Comparison of ENCODE assay signal across 1 cellular context in the genomic region with DNA sequence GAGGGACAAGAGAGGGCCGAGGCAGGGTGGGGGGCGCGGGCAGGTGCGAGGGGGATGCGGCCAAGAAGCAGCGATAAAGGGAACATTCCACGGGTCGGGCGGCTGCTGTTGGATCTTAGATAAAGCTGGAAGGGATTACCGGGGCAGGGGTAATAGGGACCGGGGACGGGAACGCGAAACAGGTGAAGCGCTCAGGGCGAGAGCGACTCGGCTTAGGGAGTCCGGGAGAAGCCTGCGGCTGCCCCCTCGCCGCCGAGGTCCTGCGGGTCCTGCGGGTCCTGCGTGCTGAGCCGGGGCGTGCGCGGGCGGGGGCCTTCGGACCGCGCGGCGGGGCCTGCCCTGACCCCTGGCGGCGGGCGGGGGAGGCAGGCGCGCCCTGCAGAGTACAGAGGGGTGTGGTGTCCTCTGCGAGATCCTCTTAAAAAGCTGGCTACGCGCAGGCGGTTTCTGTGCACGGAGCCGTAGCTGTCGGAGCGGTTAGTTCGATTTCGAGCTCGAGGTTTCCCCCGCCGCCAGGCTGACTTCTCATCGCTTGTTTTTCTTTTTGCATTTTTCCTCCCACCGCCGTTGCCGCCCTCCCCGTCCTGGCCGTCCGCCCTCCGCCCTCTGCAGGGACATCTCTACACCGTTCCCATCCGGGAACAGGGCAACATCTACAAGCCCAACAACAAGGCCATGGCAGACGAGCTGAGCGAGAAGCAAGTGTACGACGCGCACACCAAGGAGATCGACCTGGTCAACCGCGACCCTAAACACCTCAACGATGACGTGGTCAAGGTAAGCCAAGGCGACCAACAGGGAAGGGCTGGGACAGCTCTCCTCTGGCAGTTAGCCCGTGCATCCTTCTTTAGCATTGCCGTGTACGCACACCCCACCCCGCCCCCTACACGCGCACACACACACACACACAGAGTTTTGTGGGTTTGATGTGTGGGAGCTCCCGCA.
TF ChIP-seq lines count a peak whose summit lies in the region.

No MANE protein-coding gene starts in this region.

TF ChIP-seq in GM12878, 131 proteins besides CTCF, POLR2A, EP300 and RAD21 (continued from another document and continues in another):
- TF ChIP-seq, protein P1, sequence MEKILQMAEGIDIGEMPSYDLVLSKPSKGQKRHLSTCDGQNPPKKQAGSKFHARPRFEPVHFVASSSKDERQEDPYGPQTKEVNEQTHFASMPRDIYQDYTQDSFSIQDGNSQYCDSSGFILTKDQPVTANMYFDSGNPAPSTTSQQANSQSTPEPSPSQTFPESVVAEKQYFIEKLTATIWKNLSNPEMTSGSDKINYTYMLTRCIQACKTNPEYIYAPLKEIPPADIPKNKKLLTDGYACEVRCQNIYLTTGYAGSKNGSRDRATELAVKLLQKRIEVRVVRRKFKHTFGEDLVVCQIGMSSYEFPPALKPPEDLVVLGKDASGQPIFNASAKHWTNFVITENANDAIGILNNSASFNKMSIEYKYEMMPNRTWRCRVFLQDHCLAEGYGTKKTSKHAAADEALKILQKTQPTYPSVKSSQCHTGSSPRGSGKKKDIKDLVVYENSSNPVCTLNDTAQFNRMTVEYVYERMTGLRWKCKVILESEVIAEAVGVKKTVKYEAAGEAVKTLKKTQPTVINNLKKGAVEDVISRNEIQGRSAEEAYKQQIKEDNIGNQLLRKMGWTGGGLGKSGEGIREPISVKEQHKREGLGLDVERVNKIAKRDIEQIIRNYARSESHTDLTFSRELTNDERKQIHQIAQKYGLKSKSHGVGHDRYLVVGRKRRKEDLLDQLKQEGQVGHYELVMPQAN (conservative IDR thresholded peaks at IDR 0.05) = peak; percentile 36
- TF ChIP-seq, protein P2, sequence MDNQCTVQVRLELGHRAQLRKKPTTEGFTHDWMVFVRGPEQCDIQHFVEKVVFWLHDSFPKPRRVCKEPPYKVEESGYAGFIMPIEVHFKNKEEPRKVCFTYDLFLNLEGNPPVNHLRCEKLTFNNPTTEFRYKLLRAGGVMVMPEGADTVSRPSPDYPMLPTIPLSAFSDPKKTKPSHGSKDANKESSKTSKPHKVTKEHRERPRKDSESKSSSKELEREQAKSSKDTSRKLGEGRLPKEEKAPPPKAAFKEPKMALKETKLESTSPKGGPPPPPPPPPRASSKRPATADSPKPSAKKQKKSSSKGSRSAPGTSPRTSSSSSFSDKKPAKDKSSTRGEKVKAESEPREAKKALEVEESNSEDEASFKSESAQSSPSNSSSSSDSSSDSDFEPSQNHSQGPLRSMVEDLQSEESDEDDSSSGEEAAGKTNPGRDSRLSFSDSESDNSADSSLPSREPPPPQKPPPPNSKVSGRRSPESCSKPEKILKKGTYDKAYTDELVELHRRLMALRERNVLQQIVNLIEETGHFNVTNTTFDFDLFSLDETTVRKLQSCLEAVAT (IDR thresholded peaks at IDR 0.05) = no peak
- TF ChIP-seq NR2C1 (IDR thresholded peaks at IDR 0.05) = peak; percentile 40; the same call in 1 of the 2 replicates
- 0 out of 2 replicates have a peak, but pooled peaks have one; percentile 32 for TF ChIP-seq STAT1 (conservative IDR thresholded peaks at IDR 0.05)
- TF ChIP-seq, protein P3, sequence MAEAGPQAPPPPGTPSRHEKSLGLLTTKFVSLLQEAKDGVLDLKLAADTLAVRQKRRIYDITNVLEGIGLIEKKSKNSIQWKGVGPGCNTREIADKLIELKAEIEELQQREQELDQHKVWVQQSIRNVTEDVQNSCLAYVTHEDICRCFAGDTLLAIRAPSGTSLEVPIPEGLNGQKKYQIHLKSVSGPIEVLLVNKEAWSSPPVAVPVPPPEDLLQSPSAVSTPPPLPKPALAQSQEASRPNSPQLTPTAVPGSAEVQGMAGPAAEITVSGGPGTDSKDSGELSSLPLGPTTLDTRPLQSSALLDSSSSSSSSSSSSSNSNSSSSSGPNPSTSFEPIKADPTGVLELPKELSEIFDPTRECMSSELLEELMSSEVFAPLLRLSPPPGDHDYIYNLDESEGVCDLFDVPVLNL (IDR thresholded peaks at IDR 0.05; ENCODE audit: low read depth, low read length) = no peak
- no peak for TF ChIP-seq SUPT20H (IDR thresholded peaks at IDR 0.05; ENCODE audit: borderline replicate concordance, control insufficient read depth, low read depth, low read length)
- no peak for TF ChIP-seq PAX8 (IDR thresholded peaks at IDR 0.05)
- no peak for TF ChIP-seq NR2C2 (IDR thresholded peaks at IDR 0.05; ENCODE audit: borderline replicate concordance, control insufficient read depth, insufficient read length, low read depth)
- TF ChIP-seq SMARCA5 (IDR thresholded peaks at IDR 0.05) = peak; percentile 83; the same call in 1 of the 2 replicates
- TF ChIP-seq HCFC1 (IDR thresholded peaks at IDR 0.05; ENCODE audit: low read length) = no peak
- TF ChIP-seq IKZF1 (conservative IDR thresholded peaks at IDR 0.05) = peak; percentile 66
- peak; percentile 56; the same call in 1 of the 2 replicates for TF ChIP-seq DPF2 (IDR thresholded peaks at IDR 0.05)
- no peak for TF ChIP-seq ETV6 (conservative IDR thresholded peaks at IDR 0.05 in 1 of 2, IDR thresholded peaks at IDR 0.05 in 1 of 2; ENCODE audit: borderline replicate concordance in 1 of 2, low read depth in 1 of 2)
- TF ChIP-seq ZNF217 (IDR thresholded peaks at IDR 0.05) = 0 out of 2 replicates have a peak, but pooled peaks have one; percentile 21
- TF ChIP-seq BMI1 (IDR thresholded peaks at IDR 0.05; ENCODE audit: borderline replicate concordance) = no peak
- no peak for TF ChIP-seq IKZF2 (IDR thresholded peaks at IDR 0.05)
- peak; percentile 71; the same call in 1 of the 2 replicates for TF ChIP-seq GATAD2B (conservative IDR thresholded peaks at IDR 0.05; ENCODE audit: low read depth)
- TF ChIP-seq, protein P4, sequence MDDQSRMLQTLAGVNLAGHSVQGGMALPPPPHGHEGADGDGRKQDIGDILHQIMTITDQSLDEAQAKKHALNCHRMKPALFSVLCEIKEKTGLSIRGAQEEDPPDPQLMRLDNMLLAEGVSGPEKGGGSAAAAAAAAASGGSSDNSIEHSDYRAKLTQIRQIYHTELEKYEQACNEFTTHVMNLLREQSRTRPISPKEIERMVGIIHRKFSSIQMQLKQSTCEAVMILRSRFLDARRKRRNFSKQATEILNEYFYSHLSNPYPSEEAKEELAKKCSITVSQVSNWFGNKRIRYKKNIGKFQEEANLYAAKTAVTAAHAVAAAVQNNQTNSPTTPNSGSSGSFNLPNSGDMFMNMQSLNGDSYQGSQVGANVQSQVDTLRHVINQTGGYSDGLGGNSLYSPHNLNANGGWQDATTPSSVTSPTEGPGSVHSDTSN (IDR thresholded peaks at IDR 0.05; ENCODE audit: insufficient replicate concordance, low read depth, low read length) = no peak
- TF ChIP-seq SMC3 (IDR thresholded peaks at IDR 0.05; ENCODE audit: borderline replicate concordance, low read length) = peak; percentile 38; the same call in 1 of the 2 replicates
- TF ChIP-seq HDAC2 (IDR thresholded peaks at IDR 0.05) = no peak
- peak; percentile 85 for TF ChIP-seq RB1 (IDR thresholded peaks at IDR 0.05; ENCODE audit: borderline replicate concordance)
- no peak for TF ChIP-seq CHD4 (IDR thresholded peaks at IDR 0.05)
- TF ChIP-seq NFIC (IDR thresholded peaks at IDR 0.05; ENCODE audit: low read depth, low read length) = no peak
- TF ChIP-seq ESRRA (IDR thresholded peaks at IDR 0.05; ENCODE audit: low read length) = no peak
- TF ChIP-seq, protein P5, sequence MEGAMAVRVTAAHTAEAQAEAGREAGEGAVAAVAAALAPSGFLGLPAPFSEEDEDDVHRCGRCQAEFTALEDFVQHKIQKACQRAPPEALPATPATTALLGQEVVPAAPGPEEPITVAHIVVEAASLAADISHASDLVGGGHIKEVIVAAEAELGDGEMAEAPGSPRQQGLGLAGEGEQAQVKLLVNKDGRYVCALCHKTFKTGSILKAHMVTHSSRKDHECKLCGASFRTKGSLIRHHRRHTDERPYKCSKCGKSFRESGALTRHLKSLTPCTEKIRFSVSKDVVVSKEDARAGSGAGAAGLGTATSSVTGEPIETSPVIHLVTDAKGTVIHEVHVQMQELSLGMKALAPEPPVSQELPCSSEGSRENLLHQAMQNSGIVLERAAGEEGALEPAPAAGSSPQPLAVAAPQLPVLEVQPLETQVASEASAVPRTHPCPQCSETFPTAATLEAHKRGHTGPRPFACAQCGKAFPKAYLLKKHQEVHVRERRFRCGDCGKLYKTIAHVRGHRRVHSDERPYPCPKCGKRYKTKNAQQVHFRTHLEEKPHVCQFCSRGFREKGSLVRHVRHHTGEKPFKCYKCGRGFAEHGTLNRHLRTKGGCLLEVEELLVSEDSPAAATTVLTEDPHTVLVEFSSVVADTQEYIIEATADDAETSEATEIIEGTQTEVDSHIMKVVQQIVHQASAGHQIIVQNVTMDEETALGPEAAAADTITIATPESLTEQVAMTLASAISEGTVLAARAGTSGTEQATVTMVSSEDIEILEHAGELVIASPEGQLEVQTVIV (IDR thresholded peaks at IDR 0.05; ENCODE audit: borderline replicate concordance, partially characterized antibody) = no peak
- TF ChIP-seq, protein P6, sequence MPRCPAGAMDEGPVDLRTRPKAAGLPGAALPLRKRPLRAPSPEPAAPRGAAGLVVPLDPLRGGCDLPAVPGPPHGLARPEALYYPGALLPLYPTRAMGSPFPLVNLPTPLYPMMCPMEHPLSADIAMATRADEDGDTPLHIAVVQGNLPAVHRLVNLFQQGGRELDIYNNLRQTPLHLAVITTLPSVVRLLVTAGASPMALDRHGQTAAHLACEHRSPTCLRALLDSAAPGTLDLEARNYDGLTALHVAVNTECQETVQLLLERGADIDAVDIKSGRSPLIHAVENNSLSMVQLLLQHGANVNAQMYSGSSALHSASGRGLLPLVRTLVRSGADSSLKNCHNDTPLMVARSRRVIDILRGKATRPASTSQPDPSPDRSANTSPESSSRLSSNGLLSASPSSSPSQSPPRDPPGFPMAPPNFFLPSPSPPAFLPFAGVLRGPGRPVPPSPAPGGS (IDR thresholded peaks at IDR 0.05; ENCODE audit: borderline replicate concordance, insufficient read depth, low read depth, low read length, poor library complexity, severe bottlenecking) = no peak
- TF ChIP-seq, protein P7, sequence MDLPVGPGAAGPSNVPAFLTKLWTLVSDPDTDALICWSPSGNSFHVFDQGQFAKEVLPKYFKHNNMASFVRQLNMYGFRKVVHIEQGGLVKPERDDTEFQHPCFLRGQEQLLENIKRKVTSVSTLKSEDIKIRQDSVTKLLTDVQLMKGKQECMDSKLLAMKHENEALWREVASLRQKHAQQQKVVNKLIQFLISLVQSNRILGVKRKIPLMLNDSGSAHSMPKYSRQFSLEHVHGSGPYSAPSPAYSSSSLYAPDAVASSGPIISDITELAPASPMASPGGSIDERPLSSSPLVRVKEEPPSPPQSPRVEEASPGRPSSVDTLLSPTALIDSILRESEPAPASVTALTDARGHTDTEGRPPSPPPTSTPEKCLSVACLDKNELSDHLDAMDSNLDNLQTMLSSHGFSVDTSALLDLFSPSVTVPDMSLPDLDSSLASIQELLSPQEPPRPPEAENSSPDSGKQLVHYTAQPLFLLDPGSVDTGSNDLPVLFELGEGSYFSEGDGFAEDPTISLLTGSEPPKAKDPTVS (IDR thresholded peaks at IDR 0.05; ENCODE audit: low read depth, low read length) = no peak
- TF ChIP-seq EGR1 (IDR thresholded peaks at IDR 0.05; ENCODE audit: borderline replicate concordance in 1 of 2, low read depth in 2 of 2, low read length in 2 of 2) = peak in 1 of 2 experiments; percentile 63; a peak in 1 of 3 replicates
- TF ChIP-seq SP1 (IDR thresholded peaks at IDR 0.05; ENCODE audit: low read depth, low read length) = no peak
- no peak for TF ChIP-seq POLR2AphosphoS2 (IDR thresholded peaks at IDR 0.05; ENCODE audit: low read depth, low read length)
- TF ChIP-seq CBX5 (IDR thresholded peaks at IDR 0.05; ENCODE audit: low read depth) = no peak
- TF ChIP-seq KDM1A (IDR thresholded peaks at IDR 0.05; ENCODE audit: borderline replicate concordance) = no peak
- TF ChIP-seq EED (IDR thresholded peaks at IDR 0.05; ENCODE audit: low read depth) = no peak
- no peak for TF ChIP-seq NBN (IDR thresholded peaks at IDR 0.05)
- TF ChIP-seq, protein P8, sequence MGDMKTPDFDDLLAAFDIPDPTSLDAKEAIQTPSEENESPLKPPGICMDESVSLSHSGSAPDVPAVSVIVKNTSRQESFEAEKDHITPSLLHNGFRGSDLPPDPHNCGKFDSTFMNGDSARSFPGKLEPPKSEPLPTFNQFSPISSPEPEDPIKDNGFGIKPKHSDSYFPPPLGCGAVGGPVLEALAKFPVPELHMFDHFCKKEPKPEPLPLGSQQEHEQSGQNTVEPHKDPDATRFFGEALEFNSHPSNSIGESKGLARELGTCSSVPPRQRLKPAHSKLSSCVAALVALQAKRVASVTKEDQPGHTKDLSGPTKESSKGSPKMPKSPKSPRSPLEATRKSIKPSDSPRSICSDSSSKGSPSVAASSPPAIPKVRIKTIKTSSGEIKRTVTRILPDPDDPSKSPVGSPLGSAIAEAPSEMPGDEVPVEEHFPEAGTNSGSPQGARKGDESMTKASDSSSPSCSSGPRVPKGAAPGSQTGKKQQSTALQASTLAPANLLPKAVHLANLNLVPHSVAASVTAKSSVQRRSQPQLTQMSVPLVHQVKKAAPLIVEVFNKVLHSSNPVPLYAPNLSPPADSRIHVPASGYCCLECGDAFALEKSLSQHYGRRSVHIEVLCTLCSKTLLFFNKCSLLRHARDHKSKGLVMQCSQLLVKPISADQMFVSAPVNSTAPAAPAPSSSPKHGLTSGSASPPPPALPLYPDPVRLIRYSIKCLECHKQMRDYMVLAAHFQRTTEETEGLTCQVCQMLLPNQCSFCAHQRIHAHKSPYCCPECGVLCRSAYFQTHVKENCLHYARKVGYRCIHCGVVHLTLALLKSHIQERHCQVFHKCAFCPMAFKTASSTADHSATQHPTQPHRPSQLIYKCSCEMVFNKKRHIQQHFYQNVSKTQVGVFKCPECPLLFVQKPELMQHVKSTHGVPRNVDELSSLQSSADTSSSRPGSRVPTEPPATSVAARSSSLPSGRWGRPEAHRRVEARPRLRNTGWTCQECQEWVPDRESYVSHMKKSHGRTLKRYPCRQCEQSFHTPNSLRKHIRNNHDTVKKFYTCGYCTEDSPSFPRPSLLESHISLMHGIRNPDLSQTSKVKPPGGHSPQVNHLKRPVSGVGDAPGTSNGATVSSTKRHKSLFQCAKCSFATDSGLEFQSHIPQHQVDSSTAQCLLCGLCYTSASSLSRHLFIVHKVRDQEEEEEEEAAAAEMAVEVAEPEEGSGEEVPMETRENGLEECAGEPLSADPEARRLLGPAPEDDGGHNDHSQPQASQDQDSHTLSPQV (IDR thresholded peaks at IDR 0.05) = peak; percentile 66; the same call in 1 of the 2 replicates
- no peak for TF ChIP-seq CHD2 (IDR thresholded peaks at IDR 0.05; ENCODE audit: borderline replicate concordance, low read depth, low read length)
- TF ChIP-seq NR2F1 (conservative IDR thresholded peaks at IDR 0.05) = peak; percentile 70; the same call in 1 of the 2 replicates
- peak in 1 of 2 experiments; percentile 78; a peak in 2 of 4 replicates for TF ChIP-seq BHLHE40 (IDR thresholded peaks at IDR 0.05; ENCODE audit: borderline replicate concordance in 1 of 2, low read depth in 2 of 2, low read length in 1 of 2)
- no peak for TF ChIP-seq ZNF207 (IDR thresholded peaks at IDR 0.05; ENCODE audit: borderline replicate concordance)
- no peak for TF ChIP-seq ZBED1 (IDR thresholded peaks at IDR 0.05; ENCODE audit: borderline replicate concordance)
- no peak for TF ChIP-seq MEF2A (IDR thresholded peaks at IDR 0.05; ENCODE audit: insufficient read depth, low read depth, low read length)
- TF ChIP-seq HDGF (IDR thresholded peaks at IDR 0.05) = 0 out of 2 replicates have a peak, but pooled peaks have one; percentile 17
- TF ChIP-seq IRF4 (IDR thresholded peaks at IDR 0.05; ENCODE audit: low read depth, low read length) = no peak
- TF ChIP-seq KAT2A (conservative IDR thresholded peaks at IDR 0.05; ENCODE audit: control insufficient read depth, low read depth, low read length) = no peak
- TF ChIP-seq FOS (IDR thresholded peaks at IDR 0.05; ENCODE audit: borderline replicate concordance, extremely low read depth, insufficient read length) = no peak
- no peak for TF ChIP-seq RFX5 (IDR thresholded peaks at IDR 0.05; ENCODE audit: low read depth, low read length)
- no peak for TF ChIP-seq WRNIP1 (IDR thresholded peaks at IDR 0.05; ENCODE audit: borderline replicate concordance, low read depth, low read length)
- peak; percentile 49; the same call in 1 of the 2 replicates for TF ChIP-seq MXI1 (IDR thresholded peaks at IDR 0.05; ENCODE audit: low read depth, low read length)
